20 cellular contexts compared by ENCODE assay signal in genomic region chr2:53863538-53864227, GRCh38. TPM values are rescaled to one million over a fixed set of nuclear protein-coding genes. Genes with fewer than 3 reads are reported as not detected.
DNase-seq lines count a peak whose midpoint lies in the region; ATAC-seq and TF ChIP-seq lines count a peak whose summit lies in the region.
"Had no signal": no experiment of that assay in that cellular context is flagged by ENCODE, and none has a peak within 500 bp of the region (broad histone marks: within the 10 kb centered on the region; RNA-seq: fewer than 3 reads in every experiment).

No MANE protein-coding gene starts in this region.

- H3K27me3 Mint-ChIP-seq in HFFc6 (ENCODE audit: insufficient read depth), result no peaks in the 10 kb centered on the region; the same call in 1 of the 2 replicates
- H3K27me3 Mint-ChIP-seq: CD4-positive, CD25-positive, alpha-beta regulatory T cell; CD8-positive, alpha-beta memory T cell had no signal

- no peaks in the 10 kb centered on the region for H3K9me3 ChIP-seq in right lobe of liver
- H3K9me3 ChIP-seq: BE2C had no signal

- peak overlapping the region in 1 of 3 donors; percentile 37 for H3K27ac ChIP-seq in right lobe of liver
- H3K27ac ChIP-seq: GM23248 had no signal

- peaks cover 24% of the 10 kb centered on the region for H3K36me3 Mint-ChIP-seq in HFFc6 (ENCODE audit: low read depth)

- peaks cover 0 to 35% (median 0%) of the 10 kb centered on the region in 4 donors for H3K4me1 ChIP-seq in right lobe of liver
- H3K4me1 ChIP-seq: BE2C had no signal

- H3K27ac Mint-ChIP-seq in HFFc6, result peak overlapping the region; percentile 51; the same call in 1 of the 2 replicates

- peaks cover 11% of the 10 kb centered on the region for H3K4me1 Mint-ChIP-seq in HFFc6 (ENCODE audit: low read depth)

- TF ChIP-seq CTCF in AG10803 (conservative IDR thresholded peaks at IDR 0.05; ENCODE audit: low read length), result no peak
- TF ChIP-seq CTCF in HFFc6 (IDR thresholded peaks at IDR 0.05), result no peak
- no peak for TF ChIP-seq CTCF in right lobe of liver (IDR thresholded peaks at IDR 0.05)

- H3K4me3 ChIP-seq in AG10803 (ENCODE audit: low read length) (no peak overlapping the region), right lobe of liver (no peak overlapping the region)
- H3K4me3 ChIP-seq: GM23248 had no signal

- no peaks in the 10 kb centered on the region for H3K27me3 ChIP-seq in right lobe of liver
- H3K27me3 ChIP-seq: BE2C had no signal

- TF ChIP-seq POLR2A in right lobe of liver (IDR thresholded peaks at IDR 0.05), result no peak

- intact Hi-C loops in right lobe of liver (cut with DNase I), result no loop called here

- ATAC-seq in SK-N-SH treated with all-trans-retinoic acid at 6 μM for 48 hours (peak; percentile 39), right lobe of liver (peak in 3 of 4 donors; percentile 36 to 54 (median 46)), GM21515 (IDR thresholded peaks at IDR 0.05; ENCODE audit: unreplicated experiment) (no peak), HG03520 (IDR thresholded peaks at IDR 0.05; ENCODE audit: unreplicated experiment) (no peak)

- H3K36me3 ChIP-seq in right lobe of liver, result peaks cover 0 to 22% (median 7%) of the 10 kb centered on the region in 4 donors

- no peak overlapping the region for H3K4me3 Mint-ChIP-seq in HFFc6
- H3K4me3 Mint-ChIP-seq: CD4-positive, CD25-positive, alpha-beta regulatory T cell; CD8-positive, alpha-beta memory T cell had no signal

- 72% methylated on average over 4 of the region's 6 CpGs for WGBS in right lobe of liver (ENCODE audit: insufficient coverage, low coverage, low lambda C conversion rate, missing lambda C conversion rate)

- no peaks in the 10 kb centered on the region for H3K9me3 Mint-ChIP-seq in HFFc6
- H3K9me3 Mint-ChIP-seq: CD4-positive, CD25-positive, alpha-beta regulatory T cell; CD8-positive, alpha-beta memory T cell had no signal

- DNase-seq in AG10803 (ENCODE audit: low read depth), result peak; percentile 6
- DNase-seq in HFFc6, result no peak
- no peak for DNase-seq in right lobe of liver
- no peak for DNase-seq in cerebellar nuclear complex (lab: John Stamatoyannopoulos, UW)
- DNase-seq in HK-2 (ENCODE audit: unreplicated experiment), result no peak
- DNase-seq: BE2C; C1 segment of cervical spinal cord; CD4-positive, CD25-positive, alpha-beta regulatory T cell; CD8-positive, alpha-beta memory T cell; COR-L47; DMS 273 treated with DMSO at 0.1 percent for 48 hours; DMS53; DND-41; EL; GM23248; HCEC 1CT had no signal

TF ChIP-seq in SK-N-SH treated with all-trans-retinoic acid at 6 μM for 48 hours, 23 proteins besides CTCF, POLR2A, EP300 and RAD21:
- TF ChIP-seq ZNF70 (CRISPR knock-in tag; IDR thresholded peaks at IDR 0.05) (no peak), TOX (CRISPR knock-in tag; IDR thresholded peaks at IDR 0.05; ENCODE audit: borderline replicate concordance) (no peak), BACH2 (CRISPR knock-in tag; IDR thresholded peaks at IDR 0.05; ENCODE audit: borderline replicate concordance) (no peak), CSDC2 (CRISPR knock-in tag; IDR thresholded peaks at IDR 0.05) (no peak), TSHZ2 (CRISPR knock-in tag; IDR thresholded peaks at IDR 0.05) (peak; percentile 33; the same call in 1 of the 2 replicates), GLIS3 (CRISPR knock-in tag; IDR thresholded peaks at IDR 0.05) (no peak), ESRRG (CRISPR knock-in tag; IDR thresholded peaks at IDR 0.05) (no peak), ZNF565 (CRISPR knock-in tag; conservative IDR thresholded peaks at IDR 0.05; ENCODE audit: low read depth) (no peak), ZC3H10 (CRISPR knock-in tag; IDR thresholded peaks at IDR 0.05) (no peak), CSRNP3 (CRISPR knock-in tag; IDR thresholded peaks at IDR 0.05) (no peak), TCF4 (CRISPR knock-in tag; IDR thresholded peaks at IDR 0.05; ENCODE audit: borderline replicate concordance) (peak; percentile 60; the same call in 1 of the 2 replicates), ZFP3 (CRISPR knock-in tag; IDR thresholded peaks at IDR 0.05) (no peak), ISL1 (CRISPR knock-in tag; IDR thresholded peaks at IDR 0.05) (peak; percentile 21; the same call in 1 of the 2 replicates)
TF ChIP-seq in SK-N-SH treated with all-trans-retinoic acid at 6 μM for 48 hours: peak in this region for 3.

RNA-seq across cellular contexts. Expression of gene GPR75, which starts 3.9 kb away (rescaled TPM):
- 1 to 10 TPM; 1.1 to 2.0 (median 1.5) TPM for total RNA-seq in HFFc6 (2021; fragmentation: NEBNext Ultra II Directional; extraction: Animal tissue kit (Norgen Biotek cat#: 25700))
- 1 to 10 TPM; 1.1 to 3.3 (median 1.4) TPM for total RNA-seq in right lobe of liver
- total RNA-seq: G401 had no signal

Comparison
In these comparisons a context has a peak if more than half of its experiments do, and no peak if none do; other contexts are left out.
1. ATAC-seq: peak in SK-N-SH treated with all-trans-retinoic acid at 6 μM for 48 hours (single experiment) and right lobe of liver (3 of 4); none in GM21515 (single experiment) and HG03520 (single experiment).